ENCODE assay signal across 7 cellular contexts in genomic region chr2:145744541-145745386, GRCh38.
DNase-seq lines count a peak whose midpoint lies in the region; ATAC-seq and TF ChIP-seq lines count a peak whose summit lies in the region.

No MANE protein-coding gene starts in this region.

- H3K36me3 ChIP-seq in SK-N-SH (replicated peaks in 1 of 2; ENCODE audit: control insufficient read depth in 1 of 2, insufficient read depth in 2 of 2, low read length in 1 of 2) (no peaks in the 10 kb centered on the region), neuronal stem cell (replicated peaks in 1 of 2; ENCODE audit: control insufficient read depth in 2 of 2, insufficient read depth in 2 of 2, low read length in 2 of 2) (no peaks in the 10 kb centered on the region), BE2C (no peaks in the 10 kb centered on the region)

- H3K9me3 ChIP-seq in SK-N-SH: no peaks in the 10 kb centered on the region
- H3K9me3 ChIP-seq in neuronal stem cell (replicated peaks in 1 of 2; ENCODE audit: control insufficient read depth in 2 of 2, insufficient read depth in 1 of 2, low read depth in 1 of 2, low read length in 2 of 2): no peaks in the 10 kb centered on the region
- H3K9me3 ChIP-seq in BE2C: no peaks in the 10 kb centered on the region

- CTCF ChIA-PET in SK-N-SH (lab: Yijun Ruan, JAX): no interaction called here

- no peak overlapping the region; the same call in 1 of the 2 replicates for H2AFZ ChIP-seq in SK-N-SH (ENCODE audit: low read depth)
- peak overlapping the region; percentile 7 for H2AFZ ChIP-seq in neuronal stem cell (ENCODE audit: low read length)

- POLR2A ChIA-PET in SK-N-SH (lab: Yijun Ruan, JAX): no interaction called here

- no peak overlapping the region for H3K14ac ChIP-seq in neuronal stem cell (ENCODE audit: low read length)

- H3K23ac ChIP-seq in neuronal stem cell (ENCODE audit: low read depth, low read length, poor library complexity): no peak overlapping the region

- H3K18ac ChIP-seq in neuronal stem cell (ENCODE audit: low read length): no peak overlapping the region

- no peaks in the 10 kb centered on the region for H3K79me2 ChIP-seq in SK-N-SH (ENCODE audit: insufficient read depth)

- H2BK5ac ChIP-seq in neuronal stem cell (ENCODE audit: low read length): no peak overlapping the region

- no peaks in the 10 kb centered on the region for H3K27me3 ChIP-seq in SK-N-SH (ENCODE audit: insufficient read depth)
- H3K27me3 ChIP-seq in neuronal stem cell (ENCODE audit: control insufficient read depth in 3 of 3, insufficient read depth in 3 of 3, low read depth in 1 of 3, low read length in 3 of 3): no peaks in the 10 kb centered on the region
- no peaks in the 10 kb centered on the region for H3K27me3 ChIP-seq in BE2C

- H4K91ac ChIP-seq in neuronal stem cell (ENCODE audit: low read depth, low read length, poor library complexity): no peak overlapping the region

- no peak for TF ChIP-seq RAD21 in SK-N-SH (IDR thresholded peaks at IDR 0.05; ENCODE audit: low read length)

- no peak overlapping the region for H4K8ac ChIP-seq in neuronal stem cell (ENCODE audit: low read depth, low read length)

- DNase-seq in SK-N-SH (no peak), neuronal stem cell (ENCODE audit: low spot score) (no peak), BE2C (no peak), NCI-H187 (lab: John Stamatoyannopoulos, UW) (no peak)
- DNase-seq in stimulated activated CD4-positive, alpha-beta T cell treated with anti-CD3 and anti-CD28 coated beads, Interleukin-4, amount 100 ng/mL, for 4 hours: no peak

- no peaks in the 10 kb centered on the region for H4K20me1 ChIP-seq in SK-N-SH (ENCODE audit: insufficient read depth)

- no peak overlapping the region for H3K4ac ChIP-seq in neuronal stem cell (ENCODE audit: low read length)

- no peak overlapping the region for H2BK15ac ChIP-seq in neuronal stem cell (ENCODE audit: low read length)

- no peak overlapping the region; the same call in 1 of the 2 replicates for H3K4me2 ChIP-seq in SK-N-SH
- H3K4me2 ChIP-seq in neuronal stem cell (ENCODE audit: insufficient read depth, low read length, poor library complexity, severe bottlenecking): no peak overlapping the region

- WGBS in SK-N-SH (ENCODE audit: low lambda C conversion rate): 73% methylated on average over 4 of the region's 4 CpGs
- no CpG with 5 or more reads among the region's 4 CpGs for WGBS in neuronal stem cell (ENCODE audit: extremely low coverage in 2 of 2, insufficient read length in 2 of 2, insufficient replicate concordance in 1 of 2), 2 donors

- H3F3A ChIP-seq in SK-N-SH (replicated peaks; ENCODE audit: insufficient read depth): peaks cover 18% of the 10 kb centered on the region

- no peaks in the 10 kb centered on the region for H3K79me1 ChIP-seq in neuronal stem cell (ENCODE audit: low read depth, low read length)

- no peak for TF ChIP-seq CTCF in SK-N-SH (IDR thresholded peaks at IDR 0.05)
- TF ChIP-seq CTCF in BE2C (IDR thresholded peaks at IDR 0.05; ENCODE audit: low read depth, low read length): no peak

- H2AK5ac ChIP-seq in neuronal stem cell (ENCODE audit: low read depth, low read length): no peak overlapping the region

- H3K9me2 ChIP-seq in SK-N-SH: no peaks in the 10 kb centered on the region

- no peak overlapping the region for H3K4me3 ChIP-seq in SK-N-SH (ENCODE audit: low read depth in 2 of 2, low read length in 1 of 2)
- H3K4me3 ChIP-seq in neuronal stem cell (ENCODE audit: low read length in 2 of 2): no peak overlapping the region
- H3K4me3 ChIP-seq in BE2C (ENCODE audit: low read depth, low read length): no peak overlapping the region

- H3K4me1 ChIP-seq in SK-N-SH (ENCODE audit: control insufficient read depth in 1 of 2, insufficient read depth in 2 of 2, low read depth in 1 of 2, low read length in 1 of 2) (peaks cover 0 to 5% of the 10 kb centered on the region in 2 experiments; a peak in 2 of 4 replicates), neuronal stem cell (ENCODE audit: control insufficient read depth in 2 of 2, insufficient read depth in 1 of 2, low read depth in 1 of 2, low read length in 2 of 2) (no peaks in the 10 kb centered on the region), BE2C (no peaks in the 10 kb centered on the region)

- H2BK120ac ChIP-seq in neuronal stem cell (ENCODE audit: low read depth, low read length): no peak overlapping the region

- TF ChIP-seq EP300 in SK-N-SH (IDR thresholded peaks at IDR 0.05; ENCODE audit: borderline replicate concordance in 1 of 2, low read depth in 1 of 2, low read length in 1 of 2): peak in 1 of 2 experiments; percentile 72; a peak in 2 of 4 replicates

- H3K9ac ChIP-seq in SK-N-SH: no peak overlapping the region
- H3K9ac ChIP-seq in neuronal stem cell (ENCODE audit: low read depth, low read length, poor library complexity): no peak overlapping the region

- H2BK12ac ChIP-seq in neuronal stem cell (ENCODE audit: low read length): no peak overlapping the region

- H3K27ac ChIP-seq in SK-N-SH (ENCODE audit: low read depth in 2 of 2, low read length in 1 of 2) (peak overlapping the region in 1 of 2 experiments; percentile 80; a peak in 2 of 4 replicates), neuronal stem cell (replicated peaks; ENCODE audit: low read length) (no peak overlapping the region)

- peak; percentile 62 for ATAC-seq in GM19025 (IDR thresholded peaks at IDR 0.05; ENCODE audit: low read depth, unreplicated experiment)
- peak; percentile 84 for ATAC-seq in HG02870 (IDR thresholded peaks at IDR 0.05; ENCODE audit: unreplicated experiment)

TF ChIP-seq in SK-N-SH, 30 proteins besides CTCF, POLR2A, EP300 and RAD21:
- TF ChIP-seq NRF1 (IDR thresholded peaks at IDR 0.05; ENCODE audit: low read depth, low read length) (no peak), NFIC (IDR thresholded peaks at IDR 0.05; ENCODE audit: borderline replicate concordance) (peak; percentile 46; the same call in 1 of the 2 replicates), IRF3 (IDR thresholded peaks at IDR 0.05; ENCODE audit: low read depth, low read length) (no peak), PBX3 (IDR thresholded peaks at IDR 0.05) (peak; percentile 88), TEAD4 (IDR thresholded peaks at IDR 0.05; ENCODE audit: borderline replicate concordance, insufficient read depth) (peak; percentile 71; the same call in 1 of the 2 replicates), MAX (IDR thresholded peaks at IDR 0.05; ENCODE audit: low read depth) (peak; percentile 53; the same call in 1 of the 2 replicates), JUND (IDR thresholded peaks at IDR 0.05) (peak; percentile 87), EZH2phosphoT487 (IDR thresholded peaks at IDR 0.05; ENCODE audit: borderline replicate concordance, low read depth) (no peak), TCF12 (IDR thresholded peaks at IDR 0.05) (peak; percentile 78), MEF2A (IDR thresholded peaks at IDR 0.05; ENCODE audit: borderline replicate concordance, low read depth) (peak; percentile 84), POLR2AphosphoS5 (IDR thresholded peaks at IDR 0.05; ENCODE audit: low read depth, low read length) (peak; percentile 18; the same call in 1 of the 2 replicates), FOSL2 (IDR thresholded peaks at IDR 0.05; ENCODE audit: borderline replicate concordance, low read depth) (peak; percentile 94), RXRA (IDR thresholded peaks at IDR 0.05; ENCODE audit: borderline replicate concordance, low read depth) (0 out of 2 replicates have a peak, but pooled peaks have one; percentile 41), RFX5 (IDR thresholded peaks at IDR 0.05; ENCODE audit: low read length) (no peak), ELF1 (IDR thresholded peaks at IDR 0.05) (no peak), SMC3 (IDR thresholded peaks at IDR 0.05; ENCODE audit: low read depth, low read length) (no peak), GABPA (IDR thresholded peaks at IDR 0.05; ENCODE audit: low read depth) (no peak)
TF ChIP-seq in SK-N-SH: peak in this region for 10.
